1 cellular context compared by ENCODE assay signal in genomic region chr6:112362827-112363565, GRCh38.
TF ChIP-seq lines count a peak whose summit lies in the region.

No MANE protein-coding gene starts in this region.

TF ChIP-seq in IMR-90, 13 proteins besides CTCF, POLR2A, EP300 and RAD21 (continued from another document):
- TF ChIP-seq NFE2L2 (IDR thresholded peaks at IDR 0.05; ENCODE audit: low read depth, low read length): peak; percentile 35; the same call in 1 of the 2 replicates
